In genomic region chr6:54291146-54291545, GRCh38 we compare ENCODE assay signal across 9 cellular contexts.
DNase-seq lines count a peak whose midpoint lies in the region; ATAC-seq lines count a peak whose summit lies in the region.
"Had no signal": no experiment of that assay in that cellular context is flagged by ENCODE, and none has a peak within 500 bp of the region (broad histone marks: within the 10 kb centered on the region; RNA-seq: fewer than 3 reads in every experiment).

No MANE protein-coding gene starts in this region.

- DNase-seq in activated T-cell treated with anti-CD3 and anti-CD28 coated beads, Interleukin-2, amount 50 U/mL, for 24 hours = no peak
- DNase-seq in activated T-cell treated with anti-CD3 and anti-CD28 coated beads, Interleukin-2, amount 50 U/mL, for 48 hours = no peak
- no peak for DNase-seq in activated naive CD8-positive, alpha-beta T cell treated with anti-CD3 and anti-CD28 coated beads, Interleukin-2, amount 50 U/mL, for 24 hours
- DNase-seq in stromal cell of bone marrow (ENCODE audit: low read depth) (peak; percentile 52), COR-L47 (lab: John Stamatoyannopoulos, UW) (no peak), NCI-H82 treated with DMSO at 0.1 percent for 48 hours (lab: John Stamatoyannopoulos, UW; ENCODE audit: unreplicated experiment) (no peak)
- DNase-seq in activated CD4-positive, alpha-beta T cell treated with anti-CD3 and anti-CD28 coated beads, Interleukin-2, amount 50 U/mL, for 48 hours = no peak
- DNase-seq: Right ventricle myocardium superior had no signal

- H3K4me1 Mint-ChIP-seq in activated T-cell treated with anti-CD3 and anti-CD28 coated beads, Interleukin-2, amount 50 U/mL, for 24 hours (ENCODE audit: low read depth) = peaks cover 11% of the 10 kb centered on the region
- H3K4me1 Mint-ChIP-seq in activated naive CD8-positive, alpha-beta T cell treated with anti-CD3 and anti-CD28 coated beads, Interleukin-2, amount 50 U/mL, for 24 hours = peaks cover 17% of the 10 kb centered on the region

- peak overlapping the region; percentile 18 for H3K27ac Mint-ChIP-seq in activated T-cell treated with anti-CD3 and anti-CD28 coated beads, Interleukin-2, amount 50 U/mL, for 24 hours
- H3K27ac Mint-ChIP-seq in activated naive CD8-positive, alpha-beta T cell treated with anti-CD3 and anti-CD28 coated beads, Interleukin-2, amount 50 U/mL, for 24 hours = peak overlapping the region; percentile 60

- H3K36me3 Mint-ChIP-seq in activated T-cell treated with anti-CD3 and anti-CD28 coated beads, Interleukin-2, amount 50 U/mL, for 24 hours (ENCODE audit: low read depth) = no peaks in the 10 kb centered on the region
- no peaks in the 10 kb centered on the region for H3K36me3 Mint-ChIP-seq in activated naive CD8-positive, alpha-beta T cell treated with anti-CD3 and anti-CD28 coated beads, Interleukin-2, amount 50 U/mL, for 24 hours (ENCODE audit: low read depth)

- no peak overlapping the region for H3K4me3 Mint-ChIP-seq in activated T-cell treated with anti-CD3 and anti-CD28 coated beads, Interleukin-2, amount 50 U/mL, for 24 hours
- peak overlapping the region; percentile 24 for H3K4me3 Mint-ChIP-seq in activated naive CD8-positive, alpha-beta T cell treated with anti-CD3 and anti-CD28 coated beads, Interleukin-2, amount 50 U/mL, for 24 hours

- no peaks in the 10 kb centered on the region for H3K27me3 Mint-ChIP-seq in activated T-cell treated with anti-CD3 and anti-CD28 coated beads, Interleukin-2, amount 50 U/mL, for 24 hours
- H3K27me3 Mint-ChIP-seq in activated naive CD8-positive, alpha-beta T cell treated with anti-CD3 and anti-CD28 coated beads, Interleukin-2, amount 50 U/mL, for 24 hours = no peaks in the 10 kb centered on the region

- H3K9me3 Mint-ChIP-seq in activated T-cell treated with anti-CD3 and anti-CD28 coated beads, Interleukin-2, amount 50 U/mL, for 24 hours = peaks cover 5% of the 10 kb centered on the region
- H3K9me3 Mint-ChIP-seq in activated naive CD8-positive, alpha-beta T cell treated with anti-CD3 and anti-CD28 coated beads, Interleukin-2, amount 50 U/mL, for 24 hours = peaks cover 5% of the 10 kb centered on the region

- peak; percentile 70 for ATAC-seq in HG03108 (IDR thresholded peaks at IDR 0.05; ENCODE audit: unreplicated experiment)
- peak; percentile 69 for ATAC-seq in activated naive CD8-positive, alpha-beta T cell treated with anti-CD3 and anti-CD28 coated beads, Interleukin-2, amount 50 U/mL, for 24 hours
